Comparison of ENCODE assay signal across 8 cellular contexts in the genomic region with DNA sequence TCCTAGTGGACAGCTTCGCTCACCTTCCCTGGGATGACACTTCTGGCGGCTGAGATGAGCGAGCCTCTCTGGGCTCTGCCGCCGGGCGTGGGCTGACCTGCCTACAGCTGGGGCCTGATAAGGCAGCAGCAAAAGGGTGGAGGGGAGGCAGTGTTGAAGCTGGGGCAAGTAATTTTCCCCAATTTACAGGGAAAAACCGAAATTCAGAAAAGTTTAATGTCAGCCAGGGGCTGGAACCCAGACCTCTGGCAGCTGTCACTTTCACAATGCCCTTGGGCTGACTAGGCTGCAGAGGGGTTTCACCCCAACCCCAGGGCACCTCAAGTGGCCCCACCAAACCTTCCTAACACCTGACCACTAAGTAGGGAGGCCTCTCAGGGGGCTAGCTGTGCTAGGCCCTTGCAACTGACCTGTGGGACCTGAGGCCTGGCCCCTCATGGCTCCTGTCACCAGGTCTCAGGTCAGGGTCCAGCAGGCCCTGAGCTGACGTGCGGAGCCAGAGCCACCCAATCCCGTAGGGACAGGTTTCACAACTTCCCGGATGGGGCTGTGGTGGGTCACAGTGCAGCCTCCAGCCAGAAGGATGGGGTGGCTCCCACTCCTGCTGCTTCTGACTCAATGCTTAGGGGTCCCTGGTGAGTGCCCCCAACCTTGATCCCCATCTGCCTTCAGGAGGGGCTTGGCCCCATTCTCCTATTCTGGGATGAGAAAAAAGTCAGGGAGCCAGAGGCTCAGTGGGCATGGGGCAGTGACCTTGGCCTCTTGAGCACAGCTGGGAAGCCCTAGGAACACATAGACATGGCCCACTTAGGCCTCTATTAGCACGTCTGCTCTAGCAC. TPM values are rescaled to one million over a fixed set of nuclear protein-coding genes. Genes with fewer than 3 reads are reported as not detected.
A peak's percentile ranks its signal among the peaks of the same experiment; 100 is the strongest.
DNase-seq lines count a peak whose midpoint lies in the region; ATAC-seq and TF ChIP-seq lines count a peak whose summit lies in the region.
"Not testable (repeated sequence)": the region's sequence is repeated elsewhere in the genome, so short reads cannot be mapped to it uniquely, and the experiment has no call there.

No MANE protein-coding gene starts in this region.

- H3K79me2 ChIP-seq in parathyroid adenoma, result peaks cover 19% of the 10 kb centered on the region

- not testable (repeated sequence) for H3K4me3 Mint-ChIP-seq in activated T-cell treated with anti-CD3 and anti-CD28 coated beads, Interleukin-2, amount 50 U/mL, for 72 hours

- H3K9me3 Mint-ChIP-seq in activated T-cell treated with anti-CD3 and anti-CD28 coated beads, Interleukin-2, amount 50 U/mL, for 72 hours, result not testable (repeated sequence)

- peaks cover 31% of the 10 kb centered on the region for H3K4me1 ChIP-seq in effector memory CD4-positive, alpha-beta T cell (ENCODE audit: control insufficient read depth, insufficient read depth, low read length, poor library complexity, severe bottlenecking)
- H3K4me1 ChIP-seq in iPS-20b (ENCODE audit: insufficient read depth, low read length), result not testable (repeated sequence)
- H3K4me1 ChIP-seq in parathyroid adenoma (peaks cover 11% of the 10 kb centered on the region), upper lobe of right lung (peaks cover 29% of the 10 kb centered on the region)

- not testable (repeated sequence) for H3K36me3 ChIP-seq in effector memory CD4-positive, alpha-beta T cell (ENCODE audit: control insufficient read depth, insufficient read depth, low read length); iPS-20b (ENCODE audit: insufficient read depth, low read depth, low read length); parathyroid adenoma (ENCODE audit: control insufficient read depth, insufficient read depth, low read length); upper lobe of right lung

- not testable (repeated sequence) for H3K36me3 Mint-ChIP-seq in activated T-cell treated with anti-CD3 and anti-CD28 coated beads, Interleukin-2, amount 50 U/mL, for 72 hours (ENCODE audit: insufficient read depth in 2 of 2)

- intact Hi-C loops in upper lobe of right lung (cut with DNase I), result not testable (repeated sequence)

- ATAC-seq in HG02840 (IDR thresholded peaks at IDR 0.05; ENCODE audit: low FRiP score, unreplicated experiment), result peak; percentile 4
- peak; percentile 1 to 3 for ATAC-seq in activated T-cell treated with anti-CD3 and anti-CD28 coated beads, Interleukin-2, amount 50 U/mL, for 72 hours (replicated peaks in 1 of 2)
- ATAC-seq in upper lobe of right lung, result not testable (repeated sequence)

- peak; percentile 47 for TF ChIP-seq POLR2A in NB4 (IDR thresholded peaks at IDR 0.05; ENCODE audit: extremely low read depth, insufficient read length)

- TF ChIP-seq CTCF in GM12865 (IDR thresholded peaks at IDR 0.05; ENCODE audit: insufficient read depth, low read depth, low read length, missing control alignments); NB4 (IDR thresholded peaks at IDR 0.05; ENCODE audit: low read depth, low read length); parathyroid adenoma (IDR thresholded peaks at IDR 0.05); upper lobe of right lung (IDR thresholded peaks at IDR 0.05): not testable (repeated sequence)

- not testable (repeated sequence) for H3K27ac Mint-ChIP-seq in activated T-cell treated with anti-CD3 and anti-CD28 coated beads, Interleukin-2, amount 50 U/mL, for 72 hours

- peak overlapping the region; percentile 100 for H2AFZ ChIP-seq in parathyroid adenoma

- H3K27me3 ChIP-seq in effector memory CD4-positive, alpha-beta T cell (replicated peaks; ENCODE audit: control insufficient read depth, insufficient read depth, low read length, poor library complexity, severe bottlenecking); parathyroid adenoma (ENCODE audit: control insufficient read depth, insufficient read depth, low read length); upper lobe of right lung: not testable (repeated sequence)
- H3K27me3 ChIP-seq in iPS-20b (ENCODE audit: insufficient read depth, low read length), result peaks cover 49% of the 10 kb centered on the region

- H3K4me3 ChIP-seq in GM12865 (ENCODE audit: low read depth, low read length) (peak overlapping the region; percentile 67), NB4 (ENCODE audit: low read depth, low read length) (peak overlapping the region; percentile 79), iPS-20b (ENCODE audit: low read length) (peak overlapping the region; percentile 93), parathyroid adenoma (ENCODE audit: low read depth, low read length) (peak overlapping the region; percentile 79), upper lobe of right lung (peak overlapping the region; percentile 72)
- peak overlapping the region; percentile 94 for H3K4me3 ChIP-seq in effector memory CD4-positive, alpha-beta T cell (ENCODE audit: insufficient read depth, low read depth, low read length, poor library complexity, severe bottlenecking)

- H3K27me3 Mint-ChIP-seq in activated T-cell treated with anti-CD3 and anti-CD28 coated beads, Interleukin-2, amount 50 U/mL, for 72 hours (ENCODE audit: low read depth), result not testable (repeated sequence)

- H3K9me3 ChIP-seq in effector memory CD4-positive, alpha-beta T cell (ENCODE audit: control insufficient read depth, low read length); iPS-20b (ENCODE audit: insufficient read depth, low read depth, low read length); parathyroid adenoma (ENCODE audit: control insufficient read depth, low read length); upper lobe of right lung: not testable (repeated sequence)

- H3K4me2 ChIP-seq in parathyroid adenoma (ENCODE audit: low read length), result peak overlapping the region; percentile 60

- H3K9ac ChIP-seq in iPS-20b (ENCODE audit: low read depth, low read length), result peak overlapping the region; percentile 95; the same call in 1 of the 2 replicates
- peak overlapping the region; percentile 89 for H3K9ac ChIP-seq in parathyroid adenoma

- not testable (repeated sequence) for DNase-seq in GM12865 (ENCODE audit: low read depth)
- DNase-seq in NB4 (ENCODE audit: low read depth) (peak; percentile 85), upper lobe of right lung (peak; percentile 74)
- peak in 1 of 2 donors; percentile 2 for DNase-seq in activated T-cell treated with anti-CD3 and anti-CD28 coated beads, Interleukin-2, amount 50 U/mL, for 72 hours
- DNase-seq in effector memory CD4-positive, alpha-beta T cell, result peak in 1 of 3 donors; percentile 10

- H3K4me1 Mint-ChIP-seq in activated T-cell treated with anti-CD3 and anti-CD28 coated beads, Interleukin-2, amount 50 U/mL, for 72 hours (ENCODE audit: low read depth), result not testable (repeated sequence)

- H3K27ac ChIP-seq in effector memory CD4-positive, alpha-beta T cell (ENCODE audit: insufficient read depth, low read length, poor library complexity, severe bottlenecking), result peak overlapping the region; percentile 88
- H3K27ac ChIP-seq in iPS-20b (ENCODE audit: low read length), result not testable (repeated sequence)
- peak overlapping the region; percentile 67 for H3K27ac ChIP-seq in parathyroid adenoma
- H3K27ac ChIP-seq in upper lobe of right lung, result peak overlapping the region; percentile 90

RNA-seq across cellular contexts. Expression of a gene that starts 21.5 kb away (rescaled TPM):
- total RNA-seq in activated T-cell treated with anti-CD3 and anti-CD28 coated beads, Interleukin-2, amount 50 U/mL, for 72 hours, result 1,000 to 10,000 TPM; 1,100 to 1,278 TPM
- 6,622 TPM for total RNA-seq in upper lobe of right lung

RNA-seq across cellular contexts. Expression of a gene that starts 31.9 kb away (rescaled TPM):
- total RNA-seq in activated T-cell treated with anti-CD3 and anti-CD28 coated beads, Interleukin-2, amount 50 U/mL, for 72 hours, result 10 to 100 TPM; 14.7 to 17.6 TPM
- 31.2 TPM for total RNA-seq in upper lobe of right lung
